Comparison of ENCODE assay signal across 7 cellular contexts in genomic region chr1:153548722-153549695, GRCh38. TPM values are rescaled to one million over a fixed set of nuclear protein-coding genes. Genes with fewer than 3 reads are reported as not detected.
DNase-seq lines count a peak whose midpoint lies in the region; ATAC-seq, FAIRE-seq and TF ChIP-seq lines count a peak whose summit lies in the region.

S100A3 (minus strand) TSS chr1:153549258; CDS start chr1:153548485, 773 bp downstream.

- H3K4me1 ChIP-seq in keratinocyte (ENCODE audit: control insufficient read depth, extremely low read depth, insufficient read depth, low read length) (peaks cover 61% of the 10 kb centered on the region), thyroid gland (peaks cover 46 to 72% of the 10 kb centered on the region in 2 donors)

- peak within 1 kb of the TSS; percentile 35 for H3K4me2 ChIP-seq in keratinocyte (ENCODE audit: control insufficient read depth, extremely low read depth, insufficient read depth, low read depth, low read length)

- H2AFZ ChIP-seq in keratinocyte (ENCODE audit: control insufficient read depth, low read length), result no peak within 1 kb of the TSS

- peak; percentile 41 for FAIRE-seq in keratinocyte (lab: Jason Lieb, UNC)

- H3K79me2 ChIP-seq in keratinocyte (ENCODE audit: control insufficient read depth, insufficient read depth, low read length), result no peaks in the 10 kb centered on the region

- DNase-seq in HK-2 (ENCODE audit: unreplicated experiment) (peak; percentile 89), amniotic stem cell (lab: John Stamatoyannopoulos, UW) (peak; percentile 73), keratinocyte (ENCODE audit: low read depth, low spot score) (no peak), thyroid gland (no peak), dorsolateral prefrontal cortex (no peak)
- no peak for DNase-seq in stimulated activated CD4-positive, alpha-beta T cell treated with anti-CD3 and anti-CD28 coated beads, Interleukin-4, amount 100 ng/mL, for 24 hours

- H3K9me3 ChIP-seq in keratinocyte (ENCODE audit: control insufficient read depth, low read depth, low read length) (no peaks in the 10 kb centered on the region), thyroid gland (no peaks in the 10 kb centered on the region)

- peak within 1 kb of the TSS; percentile 36 for H3K9ac ChIP-seq in keratinocyte (ENCODE audit: control insufficient read depth, extremely low read depth, insufficient read depth, low read length)

- H3K4me3 ChIP-seq in keratinocyte (ENCODE audit: control insufficient read depth in 2 of 3, extremely low read depth in 1 of 3, insufficient read depth in 2 of 3, low read depth in 1 of 3, low read length in 3 of 3) (no peak within 1 kb of the TSS), thyroid gland (replicated peaks in 1 of 3) (no peak within 1 kb of the TSS), dorsolateral prefrontal cortex (no peak within 1 kb of the TSS)

- ATAC-seq in HG03175 (IDR thresholded peaks at IDR 0.05; ENCODE audit: unreplicated experiment), result no peak

- H3K27me3 ChIP-seq in keratinocyte (ENCODE audit: control insufficient read depth, extremely low read depth, insufficient read depth, low read length) (no peaks in the 10 kb centered on the region), thyroid gland (no peaks in the 10 kb centered on the region), dorsolateral prefrontal cortex (peaks cover 0 to 2% (median 0%) of the 10 kb centered on the region in 45 donors)

- peaks cover 10 to 23% of the 10 kb centered on the region in 2 experiments for H3K36me3 ChIP-seq in keratinocyte (ENCODE audit: control insufficient read depth in 2 of 2, extremely low read depth in 1 of 2, insufficient read depth in 2 of 2, low read length in 2 of 2)
- no peaks in the 10 kb centered on the region for H3K36me3 ChIP-seq in thyroid gland

- H3K27ac ChIP-seq in keratinocyte (ENCODE audit: control insufficient read depth, insufficient read depth, low read length), result peak within 1 kb of the TSS; percentile 63
- H3K27ac ChIP-seq in thyroid gland, result peak within 1 kb of the TSS in 2 of 3 donors; percentile 51 to 96
- no peak within 1 kb of the TSS for H3K27ac ChIP-seq in dorsolateral prefrontal cortex

- TF ChIP-seq POLR2A in thyroid gland (IDR thresholded peaks at IDR 0.05), result no peak

- no peaks in the 10 kb centered on the region for H3K9me1 ChIP-seq in keratinocyte (ENCODE audit: control insufficient read depth, extremely low read depth, insufficient read depth, low read length)

- intact Hi-C loops in thyroid gland (cut with DNase I) (no loop called here), dorsolateral prefrontal cortex (cut with DNase I) (no loop called here)

- no peaks in the 10 kb centered on the region for H4K20me1 ChIP-seq in keratinocyte (ENCODE audit: control insufficient read depth, extremely low read depth, insufficient read depth, low read length)

- dilution Hi-C loops in keratinocyte (cut with MboI; ENCODE audit: extremely low pct_ligation_motif_present, low sequenced_read_pairs), result no loop called here

- peak in 2 of 3 experiments; percentile 23 to 47 for TF ChIP-seq CTCF in keratinocyte (optimal IDR thresholded peaks at IDR 0.05 in 1 of 3, IDR thresholded peaks at IDR 0.05 in 1 of 3, conservative IDR thresholded peaks at IDR 0.05 in 1 of 3; ENCODE audit: extremely low read depth in 1 of 3, insufficient read depth in 2 of 3, low read length in 3 of 3)
- TF ChIP-seq CTCF in thyroid gland (IDR thresholded peaks at IDR 0.05), result no peak
- TF ChIP-seq CTCF in dorsolateral prefrontal cortex (IDR thresholded peaks at IDR 0.05 in 54 of 56, conservative IDR thresholded peaks at IDR 0.05 in 2 of 56; ENCODE audit: low read depth in 1 of 56, partially characterized antibody in 56 of 56), result no peak

- WGBS in thyroid gland, 2 donors, result 71 to 87% methylated on average over 12 to 13 of the region's 14 CpGs

RNA-seq across cellular contexts. Expression of gene S100A3, which starts in this region (rescaled TPM):
- 12.6 to 24.0 TPM (median 15.1 TPM) in 3 replicates for polyA plus RNA-seq in keratinocyte
- polyA plus RNA-seq in keratinocyte (2011; ENCODE audit: low read depth), result 1.9 TPM
- 10.1 and 13.0 TPM in 2 replicates for polyA plus RNA-seq in keratinocyte (2011; cell fraction: cytosol; rRNA removed)
- polyA plus RNA-seq in keratinocyte (2011; cell fraction: nucleus; rRNA removed), result 47.3 and 67.5 TPM in 2 replicates
- polyA plus RNA-seq in keratinocyte (2012; ENCODE audit: low replicate concordance), result 5.7 and 8.9 TPM in 2 replicates
- polyA minus RNA-seq in keratinocyte, result 11.7 to 24.9 TPM (median 20.5 TPM) in 3 replicates
- polyA minus RNA-seq in keratinocyte (2011; cell fraction: cytosol; rRNA and poly(A)+ RNA removed), result 8.2 TPM
- 4.5 and 6.0 TPM in 2 replicates for polyA minus RNA-seq in keratinocyte (2011; cell fraction: nucleus; rRNA and poly(A)+ RNA removed)
- total RNA-seq in thyroid gland (1 to 10 TPM in 1 of 4 donors, under 1 TPM in 1, not detected in 2; 0.83 to 1.7 TPM), dorsolateral prefrontal cortex (1 to 10 TPM in 17 of 120 experiments, under 1 TPM in 11, not detected in 92; 0.59 to 9.7 (median 1.1) TPM)

Comparison
In these comparisons a context has a peak if more than half of its experiments do, and no peak if none do; other contexts are left out.
1. DNase-seq: peak in HK-2 (single experiment) and amniotic stem cell (single experiment); none in keratinocyte (single experiment), thyroid gland (0 of 2), stimulated activated CD4-positive, alpha-beta T cell treated with anti-CD3 and anti-CD28 coated beads, Interleukin-4, amount 100 ng/mL, for 24 hours (single experiment) and dorsolateral prefrontal cortex (0 of 10).
2. H3K27ac ChIP-seq: peak in keratinocyte (single experiment) and thyroid gland (2 of 3); none in dorsolateral prefrontal cortex (0 of 59).
3. CTCF ChIP-seq: peak in keratinocyte (2 of 3); none in thyroid gland (0 of 6) and dorsolateral prefrontal cortex (0 of 56).